In the genomic region with DNA sequence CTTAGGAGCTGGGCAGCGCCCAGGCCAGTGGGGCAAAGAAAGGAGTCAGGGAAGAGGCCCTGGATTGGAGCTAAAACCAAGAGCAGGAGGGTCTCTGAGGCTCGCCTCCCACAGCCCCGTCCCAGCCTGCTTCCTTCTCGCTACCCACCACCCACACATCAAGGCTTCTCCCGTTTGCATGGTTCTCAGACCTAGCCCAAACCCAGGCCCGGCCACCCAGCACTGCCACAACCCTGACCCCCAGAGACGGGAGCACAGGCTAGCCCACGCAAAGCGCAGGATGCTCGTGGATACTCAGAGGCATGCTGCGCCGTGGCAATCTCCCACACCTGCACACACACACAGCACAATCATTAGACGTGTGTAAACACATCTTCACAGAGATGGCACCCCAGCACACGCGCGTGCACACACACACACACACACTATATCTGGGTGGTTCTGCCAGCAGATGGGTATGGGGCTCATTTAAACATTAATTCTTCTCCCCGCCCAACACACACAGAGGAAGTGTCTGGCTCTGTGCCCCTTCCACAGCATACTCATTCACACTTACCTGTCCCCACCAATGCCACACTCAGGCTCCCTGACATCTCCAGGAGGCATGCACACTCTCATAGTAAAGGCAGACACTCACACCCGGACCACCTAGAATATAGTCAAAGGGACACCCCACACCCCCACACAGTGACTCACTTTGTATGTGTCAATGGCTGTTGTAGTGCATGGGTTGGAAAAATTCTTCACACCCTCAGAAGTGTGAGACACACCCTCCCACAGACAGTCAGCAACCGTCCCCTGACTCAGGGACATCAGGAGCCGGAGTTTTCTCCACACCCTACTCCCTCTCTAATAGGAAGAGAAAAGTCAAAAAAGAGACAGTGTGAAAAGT, we compare ENCODE assay signal across 1 cellular context.
TF ChIP-seq lines count a peak whose summit lies in the region.

No MANE protein-coding gene starts in this region.

TF ChIP-seq in IMR-90, 13 proteins besides CTCF, POLR2A, EP300 and RAD21 (continued from another document):
- TF ChIP-seq, protein P1, sequence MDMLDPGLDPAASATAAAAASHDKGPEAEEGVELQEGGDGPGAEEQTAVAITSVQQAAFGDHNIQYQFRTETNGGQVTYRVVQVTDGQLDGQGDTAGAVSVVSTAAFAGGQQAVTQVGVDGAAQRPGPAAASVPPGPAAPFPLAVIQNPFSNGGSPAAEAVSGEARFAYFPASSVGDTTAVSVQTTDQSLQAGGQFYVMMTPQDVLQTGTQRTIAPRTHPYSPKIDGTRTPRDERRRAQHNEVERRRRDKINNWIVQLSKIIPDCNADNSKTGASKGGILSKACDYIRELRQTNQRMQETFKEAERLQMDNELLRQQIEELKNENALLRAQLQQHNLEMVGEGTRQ (IDR thresholded peaks at IDR 0.05; ENCODE audit: low read depth, low read length), result no peak
- TF ChIP-seq MAZ (IDR thresholded peaks at IDR 0.05; ENCODE audit: borderline replicate concordance, low read depth, low read length), result no peak
- TF ChIP-seq RCOR1 (IDR thresholded peaks at IDR 0.05; ENCODE audit: insufficient replicate concordance, low read length), result no peak
- TF ChIP-seq NFE2L2 (IDR thresholded peaks at IDR 0.05; ENCODE audit: low read depth, low read length), result no peak
- no peak for TF ChIP-seq CHD1 (IDR thresholded peaks at IDR 0.05; ENCODE audit: low read depth, low read length)
- no peak for TF ChIP-seq MAFK (IDR thresholded peaks at IDR 0.05; ENCODE audit: low read depth, low read length)
